27 cellular contexts compared by ENCODE assay signal in genomic region chr3:158680861-158681260, GRCh38. TPM values are rescaled to one million over a fixed set of nuclear protein-coding genes. Genes with fewer than 3 reads are reported as not detected.
"Had no signal": no experiment of that assay in that cellular context is flagged by ENCODE, and none has a peak within 500 bp of the region (broad histone marks: within the 10 kb centered on the region; RNA-seq: fewer than 3 reads in every experiment).

No MANE protein-coding gene starts in this region.

- H3K4me1 ChIP-seq: esophagus squamous epithelium, gastrocnemius medialis, left lung, lower lobe of right lung had no signal

- H3K4me3 Mint-ChIP-seq: dendritic cell treated with granulocyte-macrophage colony-stimulating factor and Interleukin-4, amounts not matched to agents 40 ng/mL and 50 ng/mL, for 4 days; effector memory CD8-positive, alpha-beta T cell; endodermal cell; mesothelial cell of epicardium; naive B cell had no signal

- H3K27me3 ChIP-seq: esophagus squamous epithelium, gastrocnemius medialis, heart right ventricle, left lung had no signal

- DNase-seq: cortex of kidney; effector CD8-positive, alpha-beta T cell; effector memory CD8-positive, alpha-beta T cell; endodermal cell; esophagus squamous epithelium; foreskin fibroblast; foreskin melanocyte; gastrocnemius medialis; glutamatergic neuron; head of caudate nucleus; heart right ventricle; hippocampal formation; left cardiac atrium; left lung; left ventricle myocardium superior; lower lobe of right lung; mesenchymal stem cell; mucosa of descending colon; naive B cell had no signal

- H3K9me3 ChIP-seq: esophagus squamous epithelium, gastrocnemius medialis, heart right ventricle, left lung, lower lobe of right lung, mucosa of descending colon had no signal

- H3K27ac Mint-ChIP-seq: dendritic cell treated with granulocyte-macrophage colony-stimulating factor and Interleukin-4, amounts not matched to agents 40 ng/mL and 50 ng/mL, for 4 days; effector memory CD8-positive, alpha-beta T cell; endodermal cell; mesothelial cell of epicardium; naive B cell had no signal

- FAIRE-seq: endometrium, islet of Langerhans, keratinocyte had no signal

- ATAC-seq: effector memory CD8-positive, alpha-beta T cell; esophagus mucosa; gastrocnemius medialis; heart right ventricle; left cardiac atrium; left lung; left ventricle myocardium superior; lower lobe of right lung; mucosa of descending colon had no signal

- H3K4me3 ChIP-seq: esophagus squamous epithelium, gastrocnemius medialis, heart right ventricle, left lung, lower lobe of right lung, mucosa of descending colon had no signal

- H3K27ac ChIP-seq: epithelial cell of prostate, esophagus squamous epithelium, gastrocnemius medialis, heart right ventricle, left lung, lower lobe of right lung had no signal

- H3K27me3 Mint-ChIP-seq: dendritic cell treated with granulocyte-macrophage colony-stimulating factor and Interleukin-4, amounts not matched to agents 40 ng/mL and 50 ng/mL, for 4 days; effector memory CD8-positive, alpha-beta T cell; naive B cell had no signal

- H3K4me1 Mint-ChIP-seq: endodermal cell, mesothelial cell of epicardium, naive B cell had no signal

- H3K9me3 Mint-ChIP-seq: dendritic cell treated with granulocyte-macrophage colony-stimulating factor and Interleukin-4, amounts not matched to agents 40 ng/mL and 50 ng/mL, for 4 days; effector memory CD8-positive, alpha-beta T cell; endodermal cell; mesothelial cell of epicardium; naive B cell had no signal

RNA-seq across cellular contexts. Expression of gene LXN, which starts 8.4 kb away (rescaled TPM):
- total RNA-seq: myocyte had no signal

RNA-seq across cellular contexts. Expression of gene RARRES1, which starts 51.4 kb away (rescaled TPM):
- total RNA-seq: myocyte had no signal
- polyA plus RNA-seq: keratinocyte had no signal
